1 cellular context compared by ENCODE assay signal in the genomic region with DNA sequence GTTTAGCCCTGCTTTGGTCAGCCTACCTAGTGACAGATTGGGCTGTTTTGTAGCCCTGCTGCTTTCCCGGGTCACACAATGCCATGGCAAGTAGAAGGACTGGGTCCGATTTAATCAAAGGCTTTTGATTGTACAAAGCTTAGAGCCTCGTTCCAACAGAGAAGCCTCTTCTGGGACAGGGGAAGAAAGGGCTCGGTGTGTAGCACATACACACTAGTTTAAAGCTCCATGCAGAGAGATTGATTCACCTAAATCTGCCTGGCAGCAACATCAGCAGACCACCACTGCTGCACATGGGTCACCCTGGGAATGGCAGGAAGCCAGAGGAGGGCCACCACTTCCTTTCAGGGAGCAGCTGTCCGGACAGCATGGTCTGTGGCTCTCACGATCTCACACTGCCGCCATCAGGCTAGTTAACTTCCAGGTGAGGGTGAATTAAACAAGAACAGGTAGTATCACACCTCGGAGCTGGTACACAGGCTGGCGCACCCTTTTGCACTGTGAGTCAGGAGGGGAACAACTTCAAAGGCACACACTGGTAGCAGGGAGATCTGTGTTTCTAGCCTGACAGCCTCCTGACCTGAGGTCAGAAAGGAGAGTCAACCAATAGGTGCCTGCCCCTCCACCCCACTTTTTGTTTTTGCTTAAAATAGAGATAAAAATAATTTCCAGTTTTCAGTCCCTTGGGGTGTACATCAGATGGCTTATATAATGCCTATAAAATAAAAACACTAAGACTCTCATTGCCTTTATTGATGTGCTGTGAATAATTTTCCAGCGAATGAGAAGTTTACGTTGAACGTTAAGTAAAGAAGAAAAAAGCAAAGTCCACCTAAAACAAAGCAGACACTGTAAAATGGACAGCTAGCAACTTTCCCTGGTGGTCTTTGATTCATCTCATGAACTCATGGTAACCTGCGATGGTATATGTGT.
TF ChIP-seq lines count a peak whose summit lies in the region.

No MANE protein-coding gene starts in this region.

TF ChIP-seq in K562, 482 proteins besides CTCF, POLR2A, EP300 and RAD21:
- TF ChIP-seq ELF2 (CRISPR knock-in tag; IDR thresholded peaks at IDR 0.05) (no peak), ZNF217 (CRISPR knock-in tag; IDR thresholded peaks at IDR 0.05) (no peak)
- TF ChIP-seq, protein P1, sequence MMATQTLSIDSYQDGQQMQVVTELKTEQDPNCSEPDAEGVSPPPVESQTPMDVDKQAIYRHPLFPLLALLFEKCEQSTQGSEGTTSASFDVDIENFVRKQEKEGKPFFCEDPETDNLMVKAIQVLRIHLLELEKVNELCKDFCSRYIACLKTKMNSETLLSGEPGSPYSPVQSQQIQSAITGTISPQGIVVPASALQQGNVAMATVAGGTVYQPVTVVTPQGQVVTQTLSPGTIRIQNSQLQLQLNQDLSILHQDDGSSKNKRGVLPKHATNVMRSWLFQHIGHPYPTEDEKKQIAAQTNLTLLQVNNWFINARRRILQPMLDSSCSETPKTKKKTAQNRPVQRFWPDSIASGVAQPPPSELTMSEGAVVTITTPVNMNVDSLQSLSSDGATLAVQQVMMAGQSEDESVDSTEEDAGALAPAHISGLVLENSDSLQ (IDR thresholded peaks at IDR 0.05) = no peak
